1 cellular context compared by ENCODE assay signal in genomic region chr2:96514521-96514920, GRCh38.
TF ChIP-seq lines count a peak whose summit lies in the region.

No MANE protein-coding gene starts in this region.

TF ChIP-seq in HepG2, 621 proteins besides CTCF, POLR2A, EP300 and RAD21:
- no peak for TF ChIP-seq DR1 (CRISPR knock-in tag; IDR thresholded peaks at IDR 0.05)
- peak; percentile 32; the same call in 1 of the 2 replicates for TF ChIP-seq FOSL2 (CRISPR knock-in tag; IDR thresholded peaks at IDR 0.05)
- no peak for TF ChIP-seq ZNF10 (CRISPR knock-in tag; IDR thresholded peaks at IDR 0.05; ENCODE audit: borderline replicate concordance, low read depth)
TF ChIP-seq in HepG2: peak in this region for 1.
